Comparison of ENCODE assay signal across 8 cellular contexts in the genomic region with DNA sequence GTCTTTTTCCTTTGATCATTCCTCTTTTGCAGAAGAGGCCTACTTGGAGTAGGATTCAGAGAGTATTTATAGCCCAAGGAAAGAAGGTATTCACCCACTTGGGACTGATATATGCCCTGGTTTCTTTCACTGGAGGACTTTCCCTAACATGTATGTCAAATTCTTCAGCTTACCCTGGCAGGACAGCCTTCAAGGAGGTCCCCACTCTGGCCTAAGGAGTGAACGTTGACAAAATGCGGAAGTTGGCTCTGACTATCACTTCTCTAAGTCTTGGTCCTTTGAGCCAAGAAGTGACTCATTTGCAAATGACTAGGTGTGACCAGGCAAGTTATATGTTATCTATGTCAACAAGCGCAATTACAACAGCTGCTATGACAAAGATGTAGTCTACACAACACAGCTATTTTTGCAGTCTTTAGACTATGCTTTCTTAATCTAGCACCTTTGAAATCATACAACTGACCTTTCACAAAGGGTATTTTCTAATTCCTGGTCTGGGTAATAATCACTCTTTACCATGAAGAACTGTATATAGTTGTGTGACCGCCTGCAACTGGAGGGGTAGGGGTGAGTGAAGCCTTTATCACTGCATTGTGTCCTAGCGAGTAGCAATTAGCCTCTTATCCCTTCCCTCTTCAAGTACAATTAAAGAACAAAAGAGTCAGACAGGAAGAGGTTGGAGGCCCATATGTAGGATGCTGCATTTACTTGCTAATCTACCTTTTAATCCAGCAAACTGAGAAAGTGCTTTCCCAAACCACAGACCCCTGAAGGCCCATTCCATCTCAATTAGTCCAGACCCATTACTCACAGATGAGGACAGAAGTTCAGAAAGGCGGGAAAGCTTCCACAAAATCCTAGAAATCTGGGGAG. TPM values are rescaled to one million over a fixed set of nuclear protein-coding genes. Genes with fewer than 3 reads are reported as not detected.
A peak's percentile ranks its signal among the peaks of the same experiment; 100 is the strongest.
DNase-seq lines count a peak whose midpoint lies in the region; ATAC-seq and TF ChIP-seq lines count a peak whose summit lies in the region.

No MANE protein-coding gene starts in this region.

- H3K4me3 Mint-ChIP-seq in IgD-negative memory B cell, result peak overlapping the region in 3 of 4 donors; percentile 53 to 87 (median 73)
- H3K4me3 Mint-ChIP-seq in activated B cell treated with CpG ODN at 0.5 μM for 24 hours, result peak overlapping the region; percentile 38

- H3K18ac ChIP-seq in mesendoderm (ENCODE audit: low read length), result no peak overlapping the region

- H4K5ac ChIP-seq in mesendoderm (ENCODE audit: low read length), result no peak overlapping the region

- no peak overlapping the region for H3K4me2 ChIP-seq in mesendoderm (ENCODE audit: low read length)

- TF ChIP-seq POLR2A in GM18505 (IDR thresholded peaks at IDR 0.05; ENCODE audit: borderline replicate concordance, extremely low read depth, insufficient read depth, insufficient read length), result no peak

- H3K9me3 Mint-ChIP-seq in IgD-negative memory B cell (no peaks in the 10 kb centered on the region), activated B cell treated with CpG ODN at 0.5 μM for 24 hours (no peaks in the 10 kb centered on the region)

- H3K4me3 ChIP-seq in mesendoderm (ENCODE audit: low read length), result no peak overlapping the region

- H3K23ac ChIP-seq in mesendoderm (ENCODE audit: low read length), result no peak overlapping the region

- no peak overlapping the region for H2BK5ac ChIP-seq in mesendoderm (ENCODE audit: low read length)

- peaks cover 18 to 29% (median 27%) of the 10 kb centered on the region in 3 donors for H3K4me1 Mint-ChIP-seq in IgD-negative memory B cell
- peaks cover 49% of the 10 kb centered on the region for H3K4me1 Mint-ChIP-seq in activated B cell treated with CpG ODN at 0.5 μM for 24 hours

- peak; percentile 100 for ATAC-seq in GM18505 (IDR thresholded peaks at IDR 0.05; ENCODE audit: unreplicated experiment)
- peak; percentile 98 for ATAC-seq in GM21737 (IDR thresholded peaks at IDR 0.05; ENCODE audit: unreplicated experiment)
- peak; percentile 99 for ATAC-seq in activated B cell treated with CpG ODN at 0.5 μM for 24 hours (ENCODE audit: low read depth)

- CTCF ChIA-PET in activated B cell treated with CpG ODN at 0.5 μM for 24 hours (lab: Charles Lee), result interaction anchor here (0.6 to 1.4 kb wide), 4 partner anchors 12 to 423 kb away, joined by 3 to 6 read pairs (median 4); no protein-coding TSS in a partner anchor

- POLR2A ChIA-PET in activated B cell treated with CpG ODN at 0.5 μM for 24 hours (lab: Charles Lee), result interaction anchor here (0.6 to 1.7 kb wide), 6 partner anchors 12 to 1613 kb away, joined by 3 to 5 read pairs (median 4); a partner anchor contains a TSS

- H3K79me2 ChIP-seq in mesendoderm (ENCODE audit: control insufficient read depth, insufficient read depth, low read length), result no peaks in the 10 kb centered on the region

- no peak for TF ChIP-seq CTCF in activated B cell treated with CpG ODN at 0.5 μM for 24 hours (IDR thresholded peaks at IDR 0.05)

- WGBS in mesendoderm (ENCODE audit: extremely low coverage, insufficient coverage, low lambda C conversion rate), result no CpG with 5 or more reads among the region's 6 CpGs

- H2BK15ac ChIP-seq in mesendoderm (replicated peaks; ENCODE audit: low read depth), result peak overlapping the region; percentile 87

- H2AK5ac ChIP-seq in mesendoderm (ENCODE audit: low read length), result no peak overlapping the region

- no peak overlapping the region for H2BK120ac ChIP-seq in mesendoderm (ENCODE audit: low read depth, low read length)

- H3K36me3 ChIP-seq in mesendoderm (ENCODE audit: control insufficient read depth, insufficient read depth, low read length), result no peaks in the 10 kb centered on the region

- H3K4me1 ChIP-seq in mesendoderm (ENCODE audit: control insufficient read depth, low read depth, low read length), result peaks cover 11% of the 10 kb centered on the region

- H3K9ac ChIP-seq in mesendoderm (ENCODE audit: low read length), result no peak overlapping the region

- no peak overlapping the region for H3K4ac ChIP-seq in mesendoderm (ENCODE audit: low read depth, low read length)

- no peak overlapping the region for H3K56ac ChIP-seq in mesendoderm (ENCODE audit: low read length)

- no peaks in the 10 kb centered on the region for H3K27me3 Mint-ChIP-seq in IgD-negative memory B cell
- H3K27me3 Mint-ChIP-seq in activated B cell treated with CpG ODN at 0.5 μM for 24 hours, result no peaks in the 10 kb centered on the region

- H3K27ac Mint-ChIP-seq in IgD-negative memory B cell (peak overlapping the region; percentile 76 to 93 (median 88)), activated B cell treated with CpG ODN at 0.5 μM for 24 hours (peak overlapping the region; percentile 83)

- H3K79me1 ChIP-seq in mesendoderm (ENCODE audit: low read length), result no peaks in the 10 kb centered on the region

- H3K27me3 ChIP-seq in mesendoderm (ENCODE audit: insufficient read depth, low read length, poor library complexity), result no peaks in the 10 kb centered on the region

- peak overlapping the region; percentile 13 for H3K27ac ChIP-seq in mesendoderm (ENCODE audit: low read depth, low read length)

- no peak for DNase-seq in activated B cell treated with CpG ODN at 0.5 μM for 24 hours
- peak; percentile 92 for DNase-seq in mesendoderm
- DNase-seq in NCI-H446 (lab: John Stamatoyannopoulos, UW), result no peak
- DNase-seq in activated naive CD4-positive, alpha-beta T cell treated with anti-CD3 and anti-CD28 coated beads, Interleukin-2, amount 50 U/mL, for 16 hours, result no peak
- DNase-seq in activated CD8-positive, alpha-beta memory T cell treated with anti-CD3 and anti-CD28 coated beads, Interleukin-2, amount 50 U/mL, for 48 hours, result no peak

- intact Hi-C loops in activated B cell treated with CpG ODN at 0.5 μM for 24 hours (cut with micrococcal nuclease), result loop anchor here (1.0 to 5.0 kb wide), 7 partner anchors 15 to 1009 kb away; a partner anchor contains a TSS

- H3K36me3 Mint-ChIP-seq in IgD-negative memory B cell, result peaks cover 8% of the 10 kb centered on the region
- peaks cover 26% of the 10 kb centered on the region for H3K36me3 Mint-ChIP-seq in activated B cell treated with CpG ODN at 0.5 μM for 24 hours (ENCODE audit: low read depth)

- H4K8ac ChIP-seq in mesendoderm (ENCODE audit: low read depth, low read length), result no peak overlapping the region

RNA-seq across cellular contexts. Expression of a gene that starts 50.1 kb away (rescaled TPM):
- 17.5 TPM for polyA plus RNA-seq in IgD-negative memory B cell
- 40.2 and 43.7 TPM in 2 replicates for total RNA-seq in activated B cell treated with CpG ODN at 0.5 μM for 24 hours
- 20.7 TPM for polyA plus RNA-seq in mesendoderm (2013, experiment 1 of 2)
- 20.8 TPM for polyA plus RNA-seq in mesendoderm (2013, experiment 2 of 2)
